34 cellular contexts compared by ENCODE assay signal in the genomic region with DNA sequence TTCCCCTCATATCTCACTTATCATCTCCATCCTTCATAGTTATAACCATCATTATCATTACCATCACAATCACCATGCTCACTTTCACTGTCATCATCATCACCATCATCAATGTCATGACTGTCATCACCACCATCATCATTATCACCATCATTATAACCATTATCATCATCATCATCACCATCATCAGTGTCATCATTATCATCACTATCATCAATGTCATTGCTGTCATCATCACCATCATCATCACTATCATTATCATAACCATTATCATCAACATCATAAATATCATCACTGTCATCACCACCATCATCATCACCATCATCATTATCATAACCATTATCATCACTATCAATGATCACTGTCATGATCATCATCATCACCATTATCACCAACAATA. TPM values are rescaled to one million over a fixed set of nuclear protein-coding genes. Genes with fewer than 3 reads are reported as not detected.
"Had no signal": no experiment of that assay in that cellular context is flagged by ENCODE, and none has a peak within 500 bp of the region (broad histone marks: within the 10 kb centered on the region; RNA-seq: fewer than 3 reads in every experiment).

No MANE protein-coding gene starts in this region.

- FAIRE-seq: colon had no signal

- H3K27me3 ChIP-seq: body of pancreas, esophagus muscularis mucosa, foreskin keratinocyte, gastroesophageal sphincter, heart right ventricle had no signal

- H3K36me3 ChIP-seq: esophagus muscularis mucosa, gastroesophageal sphincter, heart right ventricle had no signal

- H3K27me3 Mint-ChIP-seq: activated CD4-positive, alpha-beta T cell treated with anti-CD3 and anti-CD28 coated beads for 36 hours; activated CD4-positive, alpha-beta T cell treated with anti-CD3 and anti-CD28 coated beads, Interleukin-2, amount 10 ng/mL, durations not matched to agents 24 days and 14 days had no signal

- ATAC-seq: activated CD4-positive, alpha-beta T cell treated with anti-CD3 and anti-CD28 coated beads for 36 hours; activated T-cell treated with anti-CD3 and anti-CD28 coated beads, Interleukin-2, amount 50 U/mL, for 4 hours; activated T-helper 17 cell treated with anti-CD3 and anti-CD28 coated beads, Interleukin-2, amount 50 U/mL, for 72 hours; body of pancreas; effector memory CD8-positive, alpha-beta T cell; foreskin keratinocyte; gastroesophageal sphincter; heart right ventricle; T-helper 17 cell had no signal

- H3K27ac ChIP-seq: body of pancreas, esophagus muscularis mucosa, foreskin keratinocyte, gastroesophageal sphincter, heart right ventricle had no signal

- H3K9me3 ChIP-seq: body of pancreas, esophagus muscularis mucosa, gastroesophageal sphincter, heart right ventricle had no signal

- H3K36me3 Mint-ChIP-seq: activated naive CD8-positive, alpha-beta T cell had no signal

- DNase-seq: activated CD4-positive, alpha-beta memory T cell treated with anti-CD3 and anti-CD28 coated beads, Interleukin-2, amount 10 ng/mL, durations not matched to agents 7 days and 5 days; activated CD4-positive, alpha-beta T cell treated with anti-CD3 and anti-CD28 coated beads for 36 hours; activated CD4-positive, alpha-beta T cell treated with anti-CD3 and anti-CD28 coated beads, Interleukin-2, amount 10 ng/mL, durations not matched to agents 24 days and 14 days; activated CD4-positive, alpha-beta T cell treated with anti-CD3 and anti-CD28 coated beads, Interleukin-2, amount 50 U/mL, for 4 hours; activated CD4-positive, CD25-positive, alpha-beta regulatory T cell; activated CD4-positive, CD25-positive, alpha-beta regulatory T cell treated with anti-CD3 and anti-CD28 coated beads, Interleukin-2, amount 50 U/mL, for 72 hours; activated CD8-positive, alpha-beta memory T cell treated with anti-CD3 and anti-CD28 coated beads for 24 hours; activated effector memory CD4-positive, alpha-beta T cell treated with Interleukin-2 at 50 U/mL for 16 hours; activated gamma-delta T cell treated with Interleukin-2 at 50 U/mL for 16 hours; activated naive CD4-positive, alpha-beta T cell treated with anti-CD3 and anti-CD28 coated beads, Interleukin-2, amount 50 U/mL, for 16 hours; activated naive CD4-positive, alpha-beta T cell treated with Interleukin-2 at 50 U/mL for 16 hours; activated T-cell treated with anti-CD3 and anti-CD28 coated beads, Interleukin-2, amount 50 U/mL, for 4 hours; amniotic stem cell; aorta; body of pancreas; caudate nucleus; cortex of kidney; dermis blood vessel endothelial cell; effector CD4-positive, alpha-beta T cell; effector memory CD8-positive, alpha-beta T cell; erythroblast; foreskin keratinocyte; heart right ventricle; T-helper 1 cell; T-helper 17 cell; T1000 had no signal

- H3K9me3 Mint-ChIP-seq: activated CD4-positive, alpha-beta memory T cell treated with anti-CD3 and anti-CD28 coated beads, Interleukin-2, amount 10 ng/mL, durations not matched to agents 7 days and 5 days; activated CD4-positive, alpha-beta T cell treated with anti-CD3 and anti-CD28 coated beads, Interleukin-2, amount 10 ng/mL, durations not matched to agents 24 days and 14 days; activated T-cell treated with anti-CD3 and anti-CD28 coated beads, Interleukin-2, amount 50 U/mL, for 4 hours; activated T-helper 17 cell treated with anti-CD3 and anti-CD28 coated beads, Interleukin-2, amount 50 U/mL, for 72 hours; effector memory CD8-positive, alpha-beta T cell; T-helper 2 cell treated with Interferon-gamma antibody and Interleukin-4, amounts not matched to agents 5 μg/mL and 100 μg/mL, for 36 hours had no signal

- H3K4me1 Mint-ChIP-seq: activated CD4-positive, alpha-beta memory T cell treated with anti-CD3 and anti-CD28 coated beads, Interleukin-2, amount 10 ng/mL, durations not matched to agents 7 days and 5 days; activated CD4-positive, alpha-beta T cell treated with anti-CD3 and anti-CD28 coated beads for 36 hours; activated CD4-positive, alpha-beta T cell treated with anti-CD3 and anti-CD28 coated beads, Interleukin-2, amount 10 ng/mL, durations not matched to agents 24 days and 14 days; activated T-helper 17 cell treated with anti-CD3 and anti-CD28 coated beads, Interleukin-2, amount 50 U/mL, for 72 hours; T-helper 17 cell had no signal

- H3K27ac Mint-ChIP-seq: activated CD4-positive, alpha-beta memory T cell treated with anti-CD3 and anti-CD28 coated beads, Interleukin-2, amount 10 ng/mL, durations not matched to agents 7 days and 5 days; activated CD4-positive, alpha-beta T cell treated with anti-CD3 and anti-CD28 coated beads for 36 hours; activated CD4-positive, alpha-beta T cell treated with anti-CD3 and anti-CD28 coated beads, Interleukin-2, amount 10 ng/mL, durations not matched to agents 24 days and 14 days; activated naive CD8-positive, alpha-beta T cell; activated T-helper 17 cell treated with anti-CD3 and anti-CD28 coated beads, Interleukin-2, amount 50 U/mL, for 72 hours; effector memory CD8-positive, alpha-beta T cell; T-helper 17 cell; T-helper 2 cell treated with Interferon-gamma antibody and Interleukin-4, amounts not matched to agents 5 μg/mL and 100 μg/mL, for 36 hours had no signal

- H3K4me3 Mint-ChIP-seq: activated CD4-positive, alpha-beta memory T cell treated with anti-CD3 and anti-CD28 coated beads, Interleukin-2, amount 10 ng/mL, durations not matched to agents 7 days and 5 days; activated CD4-positive, alpha-beta T cell treated with anti-CD3 and anti-CD28 coated beads for 36 hours; activated CD4-positive, alpha-beta T cell treated with anti-CD3 and anti-CD28 coated beads, Interleukin-2, amount 10 ng/mL, durations not matched to agents 24 days and 14 days; activated naive CD8-positive, alpha-beta T cell; activated T-cell treated with anti-CD3 and anti-CD28 coated beads, Interleukin-2, amount 50 U/mL, for 4 hours; activated T-helper 17 cell treated with anti-CD3 and anti-CD28 coated beads, Interleukin-2, amount 50 U/mL, for 72 hours; effector memory CD8-positive, alpha-beta T cell; T-helper 17 cell; T-helper 2 cell treated with Interferon-gamma antibody and Interleukin-4, amounts not matched to agents 5 μg/mL and 100 μg/mL, for 36 hours had no signal

- H3K4me1 ChIP-seq: body of pancreas, gastroesophageal sphincter had no signal

- H3K4me3 ChIP-seq: body of pancreas, esophagus muscularis mucosa, gastroesophageal sphincter, heart right ventricle had no signal

RNA-seq across cellular contexts. Expression of gene SSUH2, which starts 44.1 kb away (rescaled TPM):
- total RNA-seq: activated CD4-positive, alpha-beta memory T cell treated with anti-CD3 and anti-CD28 coated beads, Interleukin-2, amount 10 ng/mL, durations not matched to agents 7 days and 5 days; activated CD4-positive, alpha-beta T cell treated with anti-CD3 and anti-CD28 coated beads, Interleukin-2, amount 10 ng/mL, durations not matched to agents 24 days and 14 days; activated T-cell treated with anti-CD3 and anti-CD28 coated beads, Interleukin-2, amount 50 U/mL, for 4 hours; chondrocyte; dermis blood vessel endothelial cell; glomerular endothelial cell; T-helper 17 cell had no signal
